8 cellular contexts compared by ENCODE assay signal in the genomic region with DNA sequence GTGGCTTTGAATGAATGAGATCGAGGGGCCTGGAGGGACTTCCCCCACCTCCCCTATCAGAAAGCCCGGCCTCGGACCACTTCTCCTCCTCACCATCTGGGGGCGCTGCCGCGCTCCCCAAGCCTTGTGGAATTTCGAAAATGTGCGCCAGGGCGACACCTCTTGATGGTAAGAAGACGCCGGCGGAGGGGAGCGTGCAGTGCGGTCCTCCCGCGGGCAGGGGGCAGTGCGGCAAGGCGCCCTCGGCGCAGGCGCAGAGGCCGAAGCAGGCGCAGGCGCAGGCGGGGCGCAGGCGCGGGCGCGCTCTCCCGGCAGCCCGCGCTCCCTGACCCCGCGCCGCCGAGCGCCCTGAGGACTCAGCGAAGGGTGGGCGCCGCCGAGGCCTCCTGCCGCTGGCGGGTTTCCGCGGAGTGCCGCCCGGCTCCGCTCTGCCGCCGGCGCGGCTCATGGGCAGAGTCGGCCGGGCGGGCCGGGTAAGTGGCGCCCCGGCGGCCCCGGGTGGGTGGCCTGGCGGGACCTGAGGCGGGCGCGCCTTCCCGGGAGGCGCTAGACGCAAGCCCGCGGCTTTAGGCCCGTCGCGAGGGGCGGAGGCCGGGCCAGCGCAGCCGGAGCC. TPM values are rescaled to one million over a fixed set of nuclear protein-coding genes. Genes with fewer than 3 reads are reported as not detected.
A peak's percentile ranks its signal among the peaks of the same experiment; 100 is the strongest.
DNase-seq lines count a peak whose midpoint lies in the region; ATAC-seq, FAIRE-seq and TF ChIP-seq lines count a peak whose summit lies in the region.

A gene with protein sequence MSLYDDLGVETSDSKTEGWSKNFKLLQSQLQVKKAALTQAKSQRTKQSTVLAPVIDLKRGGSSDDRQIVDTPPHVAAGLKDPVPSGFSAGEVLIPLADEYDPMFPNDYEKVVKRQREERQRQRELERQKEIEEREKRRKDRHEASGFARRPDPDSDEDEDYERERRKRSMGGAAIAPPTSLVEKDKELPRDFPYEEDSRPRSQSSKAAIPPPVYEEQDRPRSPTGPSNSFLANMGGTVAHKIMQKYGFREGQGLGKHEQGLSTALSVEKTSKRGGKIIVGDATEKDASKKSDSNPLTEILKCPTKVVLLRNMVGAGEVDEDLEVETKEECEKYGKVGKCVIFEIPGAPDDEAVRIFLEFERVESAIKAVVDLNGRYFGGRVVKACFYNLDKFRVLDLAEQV (plus strand): TSS at position 314 of the 613 bp plus-strand sequence. CDS start 8,032 bp downstream, outside the sequence.

- FAIRE-seq in HTR-8/SVneo (lab: Jason Lieb, UNC), result peak; percentile 92

- no peaks in the 10 kb centered on the region for H3K27me3 ChIP-seq in endodermal cell (ENCODE audit: control insufficient read depth, insufficient read depth, low read length, poor library complexity, severe bottlenecking)

- H3K36me3 ChIP-seq in endodermal cell (ENCODE audit: control insufficient read depth, insufficient read depth, low read length) (no peaks in the 10 kb centered on the region), mesodermal cell (ENCODE audit: control insufficient read depth, insufficient read depth, low read length) (peaks cover 18% of the 10 kb centered on the region)

- H3K9ac ChIP-seq in endodermal cell (ENCODE audit: extremely low read depth, low read length, poor library complexity, severe bottlenecking), result peak within 1 kb of the TSS; percentile 95

- H3K4me3 Mint-ChIP-seq in endodermal cell, result peak within 1 kb of the TSS; percentile 87

- H3K9me3 ChIP-seq in endodermal cell (ENCODE audit: control insufficient read depth, low read length), result no peaks in the 10 kb centered on the region
- no peaks in the 10 kb centered on the region for H3K9me3 ChIP-seq in mesodermal cell (ENCODE audit: control insufficient read depth, low read length)

- TF ChIP-seq CTCF in endodermal cell (conservative IDR thresholded peaks at IDR 0.05), result peak; percentile 100

- H3K4me1 Mint-ChIP-seq in endodermal cell, result peaks cover 31% of the 10 kb centered on the region

- no peaks in the 10 kb centered on the region for H3K9me3 Mint-ChIP-seq in endodermal cell

- peak; percentile 80 for ATAC-seq in GM21367 (IDR thresholded peaks at IDR 0.05; ENCODE audit: unreplicated experiment)

- H3K27me3 Mint-ChIP-seq in endodermal cell (ENCODE audit: insufficient read depth), result peaks cover under 1% of the 10 kb centered on the region

- H3K27ac ChIP-seq in endodermal cell (ENCODE audit: low read depth, low read length) (peak within 1 kb of the TSS; percentile 88), mesodermal cell (ENCODE audit: low read depth, low read length, severe bottlenecking) (peak within 1 kb of the TSS; percentile 85)

- WGBS in endodermal cell (ENCODE audit: insufficient coverage in 1 of 2, insufficient read length in 1 of 2), 2 experiments, result 0% methylated on average over 13 to 77 of the region's 77 CpGs
- WGBS in mesodermal cell (ENCODE audit: insufficient coverage in 2 of 2), 2 experiments, result 0% methylated on average over 60 of the region's 77 CpGs

- no peaks in the 10 kb centered on the region for H3K36me3 Mint-ChIP-seq in endodermal cell (ENCODE audit: low read depth)

- H3K4me1 ChIP-seq in endodermal cell (ENCODE audit: control insufficient read depth, insufficient read depth, low read length) (no peaks in the 10 kb centered on the region), mesodermal cell (ENCODE audit: control insufficient read depth, insufficient read depth, low read length, poor library complexity, severe bottlenecking) (peaks cover 4% of the 10 kb centered on the region)

- H3K27ac Mint-ChIP-seq in endodermal cell, result peak within 1 kb of the TSS; percentile 87

- H3K4me3 ChIP-seq in endodermal cell (ENCODE audit: low read length), result peak within 1 kb of the TSS; percentile 90
- peak within 1 kb of the TSS; percentile 85 for H3K4me3 ChIP-seq in mesodermal cell (ENCODE audit: extremely low read depth, insufficient read depth, low read length, poor library complexity, severe bottlenecking)

- DNase-seq in D341Med (ENCODE audit: low spot score), result peak; percentile 97
- peak; percentile 81 for DNase-seq in HTR-8/SVneo (ENCODE audit: insufficient read length, low spot score)
- peak; percentile 95 for DNase-seq in NOMO-1 treated with DMSO at 0.1 percent for 48 hours (lab: John Stamatoyannopoulos, UW; ENCODE audit: unreplicated experiment)
- DNase-seq in activated CD8-positive, alpha-beta memory T cell treated with anti-CD3 and anti-CD28 coated beads, Interleukin-2, amount 50 U/mL, for 1 hour (ENCODE audit: extremely low read depth), result peak; percentile 93
- peak; percentile 98 for DNase-seq in endodermal cell
- peak; percentile 93 to 98 for DNase-seq in stimulated activated CD8-positive, alpha-beta memory T cell treated with anti-CD3 and anti-CD28 coated beads, Interleukin-15, amount 100 ng/mL, for 4 hours (ENCODE audit: low read depth in 2 of 2)

RNA-seq across cellular contexts. Expression of the gene that starts here (rescaled TPM):
- 100 to 1,000 TPM; 123 to 139 TPM for total RNA-seq in endodermal cell
- polyA plus RNA-seq in endodermal cell (2013, experiment 1 of 2), result 93.5 TPM
- 77.6 TPM for polyA plus RNA-seq in endodermal cell (2013, experiment 2 of 2)
- 75.2 TPM for polyA plus RNA-seq in mesodermal cell (2013, experiment 1 of 2)
- polyA plus RNA-seq in mesodermal cell (2013, experiment 2 of 2), result 87.1 TPM

Comparison
In these comparisons a context has a peak if more than half of its experiments do, and no peak if none do; other contexts are left out.
1. Peak in every context shown above with its lines: DNase-seq, ATAC-seq, H3K4me3 ChIP-seq and H3K27ac ChIP-seq.